8 cellular contexts compared by ENCODE assay signal in the genomic region with DNA sequence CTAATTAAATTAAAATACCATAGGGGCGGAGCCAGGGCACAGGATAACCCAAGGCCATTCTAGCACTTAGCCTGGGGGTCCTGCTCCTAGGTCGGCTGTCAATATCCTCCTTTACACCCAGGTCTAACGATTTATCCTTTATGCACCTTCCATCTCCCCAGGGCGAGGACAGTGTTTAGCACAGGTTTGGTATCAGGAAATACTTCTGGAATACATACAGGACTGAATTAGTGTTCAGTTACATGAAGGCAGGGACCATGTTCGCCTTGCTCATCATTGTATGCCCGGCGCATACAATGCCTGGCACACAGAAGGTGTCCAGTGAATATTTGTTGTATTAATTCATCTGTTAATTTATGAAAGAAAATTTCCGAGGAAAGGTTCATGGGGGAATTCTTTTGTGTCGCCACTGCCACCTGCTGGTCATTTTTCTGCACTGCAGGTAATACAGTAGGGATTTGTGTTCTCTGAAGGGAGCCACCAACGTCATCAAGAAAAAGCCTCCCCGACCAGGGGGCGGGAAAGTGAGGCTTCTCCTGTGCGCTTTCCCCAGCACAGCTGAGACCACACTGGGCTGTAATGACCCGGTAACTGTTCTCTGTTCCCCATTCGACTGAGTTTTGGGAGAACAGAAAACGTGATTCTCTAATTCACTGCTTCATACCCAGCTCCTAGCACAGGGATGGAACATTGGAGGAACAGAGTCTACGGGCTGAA.
A peak's percentile ranks its signal among the peaks of the same experiment; 100 is the strongest.
DNase-seq lines count a peak whose midpoint lies in the region; ATAC-seq and TF ChIP-seq lines count a peak whose summit lies in the region.

No MANE protein-coding gene starts in this region.

- H3K4me3 ChIP-seq in GM08714 (ENCODE audit: low read length) (peak overlapping the region; percentile 37; the same call in 1 of the 2 replicates), psoas muscle (peak overlapping the region; percentile 15), vagina (no peak overlapping the region)

- peaks cover 6 to 7% (median 6%) of the 10 kb centered on the region in 3 donors for H3K4me1 Mint-ChIP-seq in T-cell

- 6 to 9% (median 7%) methylated on average over 17 of the region's 17 CpGs for WGBS in psoas muscle, 3 donors

- H3K4me3 Mint-ChIP-seq in T-cell = no peak overlapping the region

- H3K9me3 Mint-ChIP-seq in T-cell = no peaks in the 10 kb centered on the region

- TF ChIP-seq CTCF in psoas muscle (IDR thresholded peaks at IDR 0.05) (peak; percentile 95), vagina (IDR thresholded peaks at IDR 0.05) (peak; percentile 56 to 82 (median 79))

- H3K4me1 ChIP-seq in psoas muscle (peaks cover 8% of the 10 kb centered on the region), vagina (no peaks in the 10 kb centered on the region)

- no peak overlapping the region for H3K27ac Mint-ChIP-seq in T-cell

- no peaks in the 10 kb centered on the region for H3K27me3 ChIP-seq in psoas muscle (ENCODE audit: insufficient read depth in 3 of 3, low read length in 2 of 3)
- no peaks in the 10 kb centered on the region for H3K27me3 ChIP-seq in vagina

- ATAC-seq in T-cell (replicated peaks in 1 of 4) = peak; percentile 48 to 74 (median 67)
- peak; percentile 51 for ATAC-seq in left ventricle myocardium superior
- ATAC-seq in psoas muscle = peak; percentile 45 to 77 (median 58)
- no peak for ATAC-seq in GM21825 (IDR thresholded peaks at IDR 0.05; ENCODE audit: unreplicated experiment)

- H3K36me3 ChIP-seq in psoas muscle (ENCODE audit: insufficient read depth in 1 of 2, low read depth in 1 of 2) (no peaks in the 10 kb centered on the region), vagina (no peaks in the 10 kb centered on the region)

- CTCF ChIA-PET in T-cell (lab: Charles Lee) = no interaction called here

- H3K9me3 ChIP-seq in psoas muscle = no peaks in the 10 kb centered on the region
- no peaks in the 10 kb centered on the region for H3K9me3 ChIP-seq in vagina

- H3K36me3 Mint-ChIP-seq in T-cell = no peaks in the 10 kb centered on the region

- peaks cover 9 to 14% of the 10 kb centered on the region in 2 donors for H3K27me3 Mint-ChIP-seq in T-cell

- intact Hi-C loops in left ventricle myocardium superior (cut with micrococcal nuclease) = no loop called here
- intact Hi-C loops in psoas muscle (cut with DNase I) = loop anchor here (1.0 to 5.0 kb wide), 2 partner anchors 102 to 188 kb away; no protein-coding TSS in a partner anchor
- intact Hi-C loops in vagina (cut with DNase I) = no loop called here

- DNase-seq in NCI-H1092 treated with DMSO at 0.1 percent for 48 hours (lab: John Stamatoyannopoulos, UW) = peak; percentile 75
- peak; percentile 3 to 71 (median 46) for DNase-seq in T-cell
- DNase-seq in amniotic epithelial cell (ENCODE audit: low read depth) = peak; percentile 59
- peak; percentile 45 for DNase-seq in left ventricle myocardium superior
- peak; percentile 39 to 67 for DNase-seq in psoas muscle
- no peak for DNase-seq in vagina (ENCODE audit: extremely low spot score in 2 of 2)

- H3K27ac ChIP-seq in psoas muscle (no peak overlapping the region), vagina (no peak overlapping the region)

- POLR2A ChIA-PET in T-cell (lab: Charles Lee) = no interaction called here

- no peak for TF ChIP-seq POLR2A in vagina (IDR thresholded peaks at IDR 0.05)

Comparison
In these comparisons a context has a peak if more than half of its experiments do, and no peak if none do; other contexts are left out.
1. H3K4me3 ChIP-seq: peak in GM08714 (single experiment) and psoas muscle (single experiment); none in vagina (0 of 2).
2. DNase-seq: peak in NCI-H1092 treated with DMSO at 0.1 percent for 48 hours (single experiment), T-cell (34 of 34), amniotic epithelial cell (single experiment), left ventricle myocardium superior (single experiment) and psoas muscle (2 of 2); none in vagina (0 of 2).
3. intact Hi-C loops: an anchor here in psoas muscle (1.0 to 5.0 kb wide); none called in left ventricle myocardium superior and vagina.